ENCODE assay signal across 1 cellular context in genomic region chr9:18428621-18429020, GRCh38.
TF ChIP-seq lines count a peak whose summit lies in the region.

No MANE protein-coding gene starts in this region.

TF ChIP-seq in SK-N-SH treated with all-trans-retinoic acid at 6 μM for 48 hours, 23 proteins besides CTCF, POLR2A, EP300 and RAD21 (continued from another document):
- TF ChIP-seq TSHZ2 (CRISPR knock-in tag; IDR thresholded peaks at IDR 0.05) (no peak), GLIS3 (CRISPR knock-in tag; IDR thresholded peaks at IDR 0.05) (no peak), OSR1 (CRISPR knock-in tag; IDR thresholded peaks at IDR 0.05) (no peak), ZNF70 (CRISPR knock-in tag; IDR thresholded peaks at IDR 0.05) (no peak), ESRRG (CRISPR knock-in tag; IDR thresholded peaks at IDR 0.05) (no peak), CREB5 (CRISPR knock-in tag; IDR thresholded peaks at IDR 0.05; ENCODE audit: low read depth) (no peak), ZFP3 (CRISPR knock-in tag; IDR thresholded peaks at IDR 0.05) (no peak), ZFP30 (CRISPR knock-in tag; IDR thresholded peaks at IDR 0.05) (no peak)
